In genomic region chr1:232018512-232019340, GRCh38 we compare ENCODE assay signal across 29 cellular contexts.
DNase-seq lines count a peak whose midpoint lies in the region; ATAC-seq, FAIRE-seq and TF ChIP-seq lines count a peak whose summit lies in the region.
"Had no signal": no experiment of that assay in that cellular context is flagged by ENCODE, and none has a peak within 500 bp of the region (broad histone marks: within the 10 kb centered on the region; RNA-seq: fewer than 3 reads in every experiment).

No MANE protein-coding gene starts in this region.

- no peaks in the 10 kb centered on the region for H3F3A ChIP-seq in SK-N-SH (replicated peaks; ENCODE audit: insufficient read depth)

- H3K79me2 ChIP-seq in SK-N-SH (ENCODE audit: insufficient read depth) (no peaks in the 10 kb centered on the region), HepG2 (ENCODE audit: insufficient read depth, low read length) (no peaks in the 10 kb centered on the region)

- WGBS in SK-N-SH (ENCODE audit: low lambda C conversion rate) = 57% methylated on average over 8 of the region's 8 CpGs
- WGBS in HepG2 (ENCODE audit: low lambda C conversion rate) = 66% methylated on average over 8 of the region's 8 CpGs

- intact Hi-C loops in posterior cingulate gyrus (cut with DNase I) (no loop called here), HepG2 (cut with micrococcal nuclease; ENCODE audit: unreplicated experiment) (no loop called here)

- H2AFZ ChIP-seq in SK-N-SH (ENCODE audit: low read depth) (no peak overlapping the region), HepG2 (ENCODE audit: low read length) (no peak overlapping the region)

- TF ChIP-seq EP300 in SK-N-SH (IDR thresholded peaks at IDR 0.05; ENCODE audit: borderline replicate concordance in 1 of 2, low read depth in 1 of 2, low read length in 1 of 2) (peak in 1 of 2 experiments; percentile 83; a peak in 2 of 4 replicates), HepG2 (IDR thresholded peaks at IDR 0.05; ENCODE audit: low read depth in 2 of 2, low read length in 2 of 2) (no peak), HepG2 (CRISPR knock-in tag; IDR thresholded peaks at IDR 0.05; ENCODE audit: borderline replicate concordance) (no peak)

- H3K36me3 Mint-ChIP-seq in glutamatergic neuron (ENCODE audit: unreplicated experiment) = no peaks in the 10 kb centered on the region

- DNase-seq in D721Med (ENCODE audit: insufficient read length, low spot score) (no peak), SK-N-SH (peak; percentile 45), glutamatergic neuron (no peak), HEK293T (ENCODE audit: extremely low spot score) (no peak), posterior cingulate gyrus (no peak), COLO668 (lab: John Stamatoyannopoulos, UW; ENCODE audit: unreplicated experiment) (no peak), HepG2 (ENCODE audit: low spot score) (no peak)
- DNase-seq: CD4-positive, alpha-beta T cell; COR-L47; DMS 273 treated with DMSO at 0.1 percent for 48 hours; DMS79; GF-D8; H7; HFFc6; IMR-90; KG1; MG63; NCI-H2029; NCI-H226; NCI-H510A; NCI-H69; OCI-M1; Peyer's patch; SHP77 treated with DMSO at 0.1 percent for 48 hours; T-cell had no signal

- peak overlapping the region in 1 of 2 experiments; percentile 60; a peak in 2 of 4 replicates for H3K27ac ChIP-seq in SK-N-SH (ENCODE audit: low read depth in 2 of 2, low read length in 1 of 2)
- H3K27ac ChIP-seq in HepG2 (ENCODE audit: extremely low read length, insufficient read depth, low read length) = no peak overlapping the region
- H3K27ac ChIP-seq: BLaER1 treated with 17β-estradiol and CSF1 and Interleukin-3, amounts not matched to agents 10 nM and 100 nM; Peyer's patch had no signal

- CTCF ChIA-PET in SK-N-SH (lab: Yijun Ruan, JAX) (interaction anchor here (1.0 to 1.6 kb wide), 3 partner anchors 15 to 226 kb away, joined by 3 read pairs; no protein-coding TSS in a partner anchor), HEK293T (lab: Yijun Ruan, JAX) (no interaction called here), HepG2 (lab: Yijun Ruan, JAX; ENCODE audit: low intra/inter-chr PET ratio, low total read pairs) (no interaction called here)

- no peaks in the 10 kb centered on the region for H3K27me3 Mint-ChIP-seq in glutamatergic neuron (ENCODE audit: unreplicated experiment)
- H3K27me3 Mint-ChIP-seq: CD4-positive, alpha-beta T cell; T-cell had no signal

- peak overlapping the region; percentile 31 for H3K27ac Mint-ChIP-seq in glutamatergic neuron (ENCODE audit: unreplicated experiment)
- H3K27ac Mint-ChIP-seq: CD4-positive, alpha-beta T cell; HFFc6; T-cell; T-helper 2 cell treated with Interferon-gamma antibody and Interleukin-4, amounts not matched to agents 5 μg/mL and 100 μg/mL, for 36 hours had no signal

- POLR2A ChIA-PET in SK-N-SH (lab: Yijun Ruan, JAX) = no interaction called here
- POLR2A ChIA-PET in HEK293T (lab: Yijun Ruan, JAX) = no interaction called here
- POLR2A ChIA-PET in HepG2 (lab: Yijun Ruan, JAX) = no interaction called here

- no TSS peak for BruUV-seq in HepG2 (replicated peaks; lab: Mats Ljungman, UMichigan)

- H3K9me3 ChIP-seq in SK-N-SH (no peaks in the 10 kb centered on the region), HepG2 (ENCODE audit: low read length) (no peaks in the 10 kb centered on the region)
- H3K9me3 ChIP-seq: BLaER1 treated with 17β-estradiol and CSF1 and Interleukin-3, amounts not matched to agents 10 nM and 100 nM; MG63; Peyer's patch had no signal

- no peaks in the 10 kb centered on the region for H3K9me2 ChIP-seq in SK-N-SH

- H3K4me3 ChIP-seq in SK-N-SH (ENCODE audit: low read depth in 2 of 2, low read length in 1 of 2) (no peak overlapping the region), HepG2 (replicated peaks in 1 of 3; ENCODE audit: insufficient read depth in 1 of 3, low read depth in 2 of 3, low read length in 3 of 3) (no peak overlapping the region)
- H3K4me3 ChIP-seq: BLaER1 treated with 17β-estradiol and CSF1 and Interleukin-3, amounts not matched to agents 10 nM and 100 nM; MG63; Peyer's patch had no signal

- H3K27me3 ChIP-seq in SK-N-SH (ENCODE audit: insufficient read depth) (no peaks in the 10 kb centered on the region), HepG2 (ENCODE audit: control insufficient read depth in 1 of 2, insufficient read depth in 2 of 2, low read length in 2 of 2) (no peaks in the 10 kb centered on the region)
- H3K27me3 ChIP-seq: BLaER1 treated with 17β-estradiol and CSF1 and Interleukin-3, amounts not matched to agents 10 nM and 100 nM; MG63; Peyer's patch had no signal

- no peak overlapping the region for H3K4me3 Mint-ChIP-seq in glutamatergic neuron (ENCODE audit: unreplicated experiment)
- H3K4me3 Mint-ChIP-seq: CD4-positive, alpha-beta T cell; HFFc6; T-cell; T-helper 2 cell treated with Interferon-gamma antibody and Interleukin-4, amounts not matched to agents 5 μg/mL and 100 μg/mL, for 36 hours had no signal

- H3K9me3 Mint-ChIP-seq in glutamatergic neuron (ENCODE audit: unreplicated experiment) = peaks cover 1% of the 10 kb centered on the region
- H3K9me3 Mint-ChIP-seq: CD4-positive, alpha-beta T cell; HFFc6; T-cell; T-helper 2 cell treated with Interferon-gamma antibody and Interleukin-4, amounts not matched to agents 5 μg/mL and 100 μg/mL, for 36 hours had no signal

- no peak for ATAC-seq in HepG2
- ATAC-seq: T-cell had no signal

- TF ChIP-seq RAD21 in SK-N-SH (IDR thresholded peaks at IDR 0.05; ENCODE audit: low read length) (peak; percentile 14; the same call in 1 of the 2 replicates), HepG2 (CRISPR knock-in tag; IDR thresholded peaks at IDR 0.05) (no peak)

- H3K9ac ChIP-seq in SK-N-SH (no peak overlapping the region), HepG2 (ENCODE audit: insufficient read depth, low read depth, low read length) (no peak overlapping the region)
- H3K9ac ChIP-seq: BLaER1 treated with 17β-estradiol and CSF1 and Interleukin-3, amounts not matched to agents 10 nM and 100 nM had no signal

- no peak overlapping the region for H3K4me2 ChIP-seq in SK-N-SH
- H3K4me2 ChIP-seq in HepG2 (ENCODE audit: low read depth, low read length) = no peak overlapping the region
- H3K4me2 ChIP-seq: BLaER1 treated with 17β-estradiol and CSF1 and Interleukin-3, amounts not matched to agents 10 nM and 100 nM had no signal

- H3K4me1 Mint-ChIP-seq in glutamatergic neuron (ENCODE audit: low read depth, unreplicated experiment) = peaks cover 9% of the 10 kb centered on the region
- H3K4me1 Mint-ChIP-seq: T-cell had no signal

- TF ChIP-seq CTCF in D721Med (IDR thresholded peaks at IDR 0.05; ENCODE audit: insufficient read depth, missing control alignments) = no peak
- TF ChIP-seq CTCF in SK-N-SH (IDR thresholded peaks at IDR 0.05) = no peak
- no peak for TF ChIP-seq CTCF in glutamatergic neuron (IDR thresholded peaks at IDR 0.05; ENCODE audit: partially characterized antibody, unreplicated experiment)
- no peak for TF ChIP-seq CTCF in HepG2 (CRISPR knock-in tag; IDR thresholded peaks at IDR 0.05)

- peak; percentile 55 for FAIRE-seq in D721Med (lab: Jason Lieb, UNC)
- no peak for FAIRE-seq in HepG2 (lab: Jason Lieb, UNC)
- FAIRE-seq: GM12892, GM19239 had no signal

- peaks cover 0 to 36% of the 10 kb centered on the region in 2 experiments; a peak in 2 of 4 replicates for H3K4me1 ChIP-seq in SK-N-SH (ENCODE audit: control insufficient read depth in 1 of 2, insufficient read depth in 2 of 2, low read depth in 1 of 2, low read length in 1 of 2)
- no peaks in the 10 kb centered on the region for H3K4me1 ChIP-seq in HepG2 (ENCODE audit: insufficient read depth, low read length)
- H3K4me1 ChIP-seq: BLaER1 treated with 17β-estradiol and CSF1 and Interleukin-3, amounts not matched to agents 10 nM and 100 nM; Peyer's patch had no signal

- in situ Hi-C loops in HepG2 (cut with HindIII; ENCODE audit: extremely low pct_ligation_motif_present, low pct_unique_long_range_greater_than_20kb) = no loop called here

- H4K20me1 ChIP-seq in SK-N-SH (ENCODE audit: insufficient read depth) (no peaks in the 10 kb centered on the region), HepG2 (ENCODE audit: insufficient read depth, low read length) (no peaks in the 10 kb centered on the region)
- H4K20me1 ChIP-seq: BLaER1 treated with 17β-estradiol and CSF1 and Interleukin-3, amounts not matched to agents 10 nM and 100 nM had no signal

- no peak for TF ChIP-seq POLR2A in HepG2 (IDR thresholded peaks at IDR 0.05; ENCODE audit: insufficient read depth in 1 of 2, low read depth in 2 of 2, low read length in 2 of 2)

- H3K36me3 ChIP-seq in SK-N-SH (replicated peaks in 1 of 2; ENCODE audit: control insufficient read depth in 1 of 2, insufficient read depth in 2 of 2, low read length in 1 of 2) (no peaks in the 10 kb centered on the region), HepG2 (replicated peaks in 1 of 2; ENCODE audit: control insufficient read depth in 1 of 2, insufficient read depth in 2 of 2, low read length in 2 of 2) (no peaks in the 10 kb centered on the region; a peak in 1 of 5 replicates)
- H3K36me3 ChIP-seq: MG63, Peyer's patch had no signal

TF ChIP-seq in SK-N-SH, 30 proteins besides CTCF, POLR2A, EP300 and RAD21 (continues in another document):
- TF ChIP-seq MXI1 (IDR thresholded peaks at IDR 0.05; ENCODE audit: low read depth, low read length) = no peak

TF ChIP-seq in HEK293T, 16 proteins besides CTCF, POLR2A, EP300 and RAD21 (continues in another document):
- TF ChIP-seq TARDBP (IDR thresholded peaks at IDR 0.05) = no peak
- TF ChIP-seq CTBP1 (IDR thresholded peaks at IDR 0.05; ENCODE audit: borderline replicate concordance) = no peak
- no peak for TF ChIP-seq SP1 (IDR thresholded peaks at IDR 0.05)
- TF ChIP-seq NFRKB (IDR thresholded peaks at IDR 0.05) = no peak
- TF ChIP-seq FOXA1 (IDR thresholded peaks at IDR 0.05) = no peak
- TF ChIP-seq L3MBTL2 (conservative IDR thresholded peaks at IDR 0.05) = no peak
- no peak for TF ChIP-seq FOXK2 (IDR thresholded peaks at IDR 0.05)
- no peak for TF ChIP-seq SUZ12 (IDR thresholded peaks at IDR 0.05)
- no peak for TF ChIP-seq ZNF384 (IDR thresholded peaks at IDR 0.05)
- TF ChIP-seq BHLHE40 (IDR thresholded peaks at IDR 0.05; ENCODE audit: borderline replicate concordance) = no peak
- TF ChIP-seq ELF4 (IDR thresholded peaks at IDR 0.05) = no peak

TF ChIP-seq in HepG2, 621 proteins besides CTCF, POLR2A, EP300 and RAD21:
- TF ChIP-seq CREB1 (IDR thresholded peaks at IDR 0.05) = no peak
- TF ChIP-seq CREB1 (CRISPR knock-in tag; IDR thresholded peaks at IDR 0.05) = no peak
TF ChIP-seq in HepG2: peak in this region for 0.
